1 cellular context compared by ENCODE assay signal in genomic region chr4:41505161-41505653, GRCh38.
TF ChIP-seq lines count a peak whose summit lies in the region.

No MANE protein-coding gene starts in this region.

TF ChIP-seq in GM23338, 12 proteins besides CTCF, POLR2A, EP300 and RAD21 (continued from another document):
- TF ChIP-seq ETS1 (IDR thresholded peaks at IDR 0.05) (no peak), ZNF114 (CRISPR knock-in tag; IDR thresholded peaks at IDR 0.05) (no peak), EZH2phosphoT487 (IDR thresholded peaks at IDR 0.05; ENCODE audit: unreplicated experiment) (no peak), EZH2 (IDR thresholded peaks at IDR 0.05; ENCODE audit: low read depth, unreplicated experiment) (no peak), STAT1 (IDR thresholded peaks at IDR 0.05; ENCODE audit: unreplicated experiment) (no peak), POLR2AphosphoS5 (IDR thresholded peaks at IDR 0.05; ENCODE audit: low read depth) (no peak), NANOG (IDR thresholded peaks at IDR 0.05; ENCODE audit: borderline replicate concordance) (no peak), JUNB (IDR thresholded peaks at IDR 0.05; ENCODE audit: unreplicated experiment) (no peak)
